Comparison of ENCODE assay signal across 9 cellular contexts in genomic region chr14:102545461-102546265, GRCh38. TPM values are rescaled to one million over a fixed set of nuclear protein-coding genes. Genes with fewer than 3 reads are reported as not detected.
DNase-seq lines count a peak whose midpoint lies in the region; ATAC-seq and TF ChIP-seq lines count a peak whose summit lies in the region.
"Had no signal": no experiment of that assay in that cellular context is flagged by ENCODE, and none has a peak within 500 bp of the region (broad histone marks: within the 10 kb centered on the region; RNA-seq: fewer than 3 reads in every experiment).

No MANE protein-coding gene starts in this region.

- H3K36me3 ChIP-seq in Caco-2 (ENCODE audit: control insufficient read depth, insufficient read depth, low read length): no peaks in the 10 kb centered on the region
- H3K36me3 ChIP-seq in duodenal mucosa (ENCODE audit: control insufficient read depth in 1 of 2, insufficient read depth in 2 of 2, low read length in 2 of 2): no peaks in the 10 kb centered on the region
- H3K36me3 ChIP-seq in mucosa of stomach (ENCODE audit: control insufficient read depth, insufficient read depth, low read length): no peaks in the 10 kb centered on the region

- H3K4me1 Mint-ChIP-seq in Caco-2 (ENCODE audit: low read depth, unreplicated experiment) (peaks cover 6% of the 10 kb centered on the region), IgD-negative memory B cell (peaks cover 0 to 2% (median 1%) of the 10 kb centered on the region in 3 donors)

- ATAC-seq in HG02884 (IDR thresholded peaks at IDR 0.05; ENCODE audit: unreplicated experiment): no peak

- H3K27me3 ChIP-seq in Caco-2 (replicated peaks; ENCODE audit: control insufficient read depth, insufficient read depth, low read length) (no peaks in the 10 kb centered on the region), duodenal mucosa (ENCODE audit: control insufficient read depth in 1 of 2, insufficient read depth in 2 of 2, low read length in 2 of 2) (peaks cover 0 to 7% of the 10 kb centered on the region in 2 donors), mucosa of stomach (ENCODE audit: control insufficient read depth, insufficient read depth, low read length) (peaks cover 15% of the 10 kb centered on the region)

- peak overlapping the region; percentile 76 to 80 for H3K9ac ChIP-seq in duodenal mucosa (ENCODE audit: low read depth in 1 of 2, low read length in 2 of 2)
- H3K9ac ChIP-seq in mucosa of stomach (ENCODE audit: low read length): peak overlapping the region; percentile 57

- no peaks in the 10 kb centered on the region for H3K27me3 Mint-ChIP-seq in Caco-2 (ENCODE audit: insufficient read depth, unreplicated experiment)
- H3K27me3 Mint-ChIP-seq in IgD-negative memory B cell: peaks cover 26% of the 10 kb centered on the region

- no peak for TF ChIP-seq CTCF in Caco-2 (IDR thresholded peaks at IDR 0.05; ENCODE audit: insufficient read depth in 1 of 2, low read depth in 1 of 2, low read length in 1 of 2, severe bottlenecking in 1 of 2, unreplicated experiment in 1 of 2)

- no peak overlapping the region for H3K4me3 Mint-ChIP-seq in Caco-2 (ENCODE audit: unreplicated experiment)
- H3K4me3 Mint-ChIP-seq in IgD-negative memory B cell: peak overlapping the region; percentile 20 to 80 (median 68)

- intact Hi-C loops in Caco-2 (cut with micrococcal nuclease; ENCODE audit: unreplicated experiment): no loop called here
- intact Hi-C loops in posterior vena cava (cut with DNase I): no loop called here

- no TSS peak for BruUV-seq in Caco-2 (replicated peaks; lab: Mats Ljungman, UMichigan)

- POLR2A ChIA-PET in Caco-2 (lab: Charles Lee): no interaction called here

- no peaks in the 10 kb centered on the region for H3K9me3 ChIP-seq in Caco-2
- no peaks in the 10 kb centered on the region for H3K9me3 ChIP-seq in duodenal mucosa (ENCODE audit: control insufficient read depth in 1 of 2, low read length in 2 of 2)
- H3K9me3 ChIP-seq in mucosa of stomach (ENCODE audit: control insufficient read depth, low read length): no peaks in the 10 kb centered on the region

- H3K27ac Mint-ChIP-seq in Caco-2 (ENCODE audit: unreplicated experiment) (peak overlapping the region; percentile 25), IgD-negative memory B cell (no peak overlapping the region)

- peaks cover 14% of the 10 kb centered on the region for H3K4me1 ChIP-seq in Caco-2
- peaks cover 8 to 14% of the 10 kb centered on the region in 2 donors for H3K4me1 ChIP-seq in duodenal mucosa (ENCODE audit: control insufficient read depth in 1 of 2, insufficient read depth in 2 of 2, low read length in 2 of 2)
- peaks cover 20% of the 10 kb centered on the region for H3K4me1 ChIP-seq in mucosa of stomach (ENCODE audit: control insufficient read depth, insufficient read depth, low read length)

- H3K9me3 Mint-ChIP-seq in Caco-2 (ENCODE audit: unreplicated experiment) (no peaks in the 10 kb centered on the region), IgD-negative memory B cell (peaks cover 0 to 2% (median 0%) of the 10 kb centered on the region in 3 donors)

- DNase-seq in Caco-2 (no peak), dedifferentiated amniotic fluid mesenchymal stem cell (ENCODE audit: extremely low spot score) (no peak), posterior vena cava (ENCODE audit: low spot score) (no peak), HK-2 (ENCODE audit: unreplicated experiment) (no peak)

- CTCF ChIA-PET in Caco-2 (lab: Charles Lee): no interaction called here

- H3K4me3 ChIP-seq in Caco-2 (ENCODE audit: low read depth, low read length): no peak overlapping the region
- peak overlapping the region; percentile 67 to 69 for H3K4me3 ChIP-seq in duodenal mucosa (ENCODE audit: low read depth in 1 of 2, low read length in 2 of 2)
- H3K4me3 ChIP-seq in mucosa of stomach (ENCODE audit: low read length): no peak overlapping the region
- H3K4me3 ChIP-seq: GM12878 had no signal

- peak overlapping the region; percentile 93 for H3K27ac ChIP-seq in duodenal mucosa (ENCODE audit: low read depth, low read length)

- no peaks in the 10 kb centered on the region for H3K36me3 Mint-ChIP-seq in Caco-2 (ENCODE audit: insufficient read depth, unreplicated experiment)
- peaks cover 4% of the 10 kb centered on the region for H3K36me3 Mint-ChIP-seq in IgD-negative memory B cell

RNA-seq across cellular contexts. Expression of gene ANKRD9, which starts 36.1 kb away (rescaled TPM):
- total RNA-seq in Caco-2 (2022) (15.0 and 15.5 TPM in 2 replicates), posterior vena cava (10 to 100 TPM; 14.0 TPM)
- polyA plus RNA-seq in IgD-negative memory B cell: 0.93 TPM

RNA-seq across cellular contexts. Expression of gene RCOR1, which starts 46.8 kb away (rescaled TPM):
- total RNA-seq in Caco-2 (2022): 31.0 and 33.6 TPM in 2 replicates
- polyA plus RNA-seq in IgD-negative memory B cell: 1.2 TPM
- 10 to 100 TPM; 12.6 to 15.4 TPM for total RNA-seq in posterior vena cava

Comparison
In these comparisons a context has a peak if more than half of its experiments do, and no peak if none do; other contexts are left out.
1. H3K4me3 ChIP-seq: peak in duodenal mucosa (2 of 2); none in Caco-2 (single experiment) and mucosa of stomach (single experiment).